8 cellular contexts compared by ENCODE assay signal in the genomic region with DNA sequence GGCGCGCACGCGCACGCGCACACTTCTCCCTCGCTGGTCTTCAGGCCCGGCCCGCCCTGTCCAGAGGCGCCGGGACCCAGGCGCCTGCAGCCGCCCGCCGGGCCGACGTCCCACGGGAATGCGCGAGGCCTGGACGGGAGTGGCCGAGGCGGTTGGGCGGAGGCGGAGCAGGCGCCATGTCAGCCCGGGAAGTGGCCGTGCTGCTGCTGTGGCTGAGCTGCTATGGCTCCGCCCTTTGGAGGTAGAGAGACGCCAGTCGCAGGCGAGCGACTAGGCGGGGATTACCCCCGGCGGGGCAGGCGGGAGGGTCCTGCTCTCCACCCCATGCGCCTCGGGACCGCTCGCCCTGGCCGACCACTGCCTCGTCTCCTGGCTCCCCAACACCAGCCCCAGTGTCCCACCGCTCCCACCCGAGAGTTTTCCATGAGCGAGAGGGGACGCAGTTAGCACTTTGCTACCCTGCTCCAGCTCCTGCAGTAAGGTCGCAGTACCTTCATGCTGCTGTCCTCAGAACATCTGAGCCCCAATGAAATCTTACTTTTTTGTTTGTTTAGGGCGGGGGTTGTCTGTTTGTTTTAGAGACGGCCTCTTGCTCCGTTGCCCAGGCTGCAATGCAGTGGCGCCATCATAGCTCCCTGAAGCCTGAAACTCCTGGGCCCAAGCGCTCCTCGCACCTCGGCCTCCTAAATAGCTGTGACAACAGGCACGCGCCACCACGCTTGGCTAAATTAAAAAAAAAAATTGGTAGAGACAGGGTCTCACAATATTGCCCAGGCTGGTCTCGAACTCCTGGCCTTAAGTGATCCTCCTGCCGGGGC. TPM values are rescaled to one million over a fixed set of nuclear protein-coding genes. Genes with fewer than 3 reads are reported as not detected.
DNase-seq lines count a peak whose midpoint lies in the region; ATAC-seq and TF ChIP-seq lines count a peak whose summit lies in the region.

A gene with protein sequence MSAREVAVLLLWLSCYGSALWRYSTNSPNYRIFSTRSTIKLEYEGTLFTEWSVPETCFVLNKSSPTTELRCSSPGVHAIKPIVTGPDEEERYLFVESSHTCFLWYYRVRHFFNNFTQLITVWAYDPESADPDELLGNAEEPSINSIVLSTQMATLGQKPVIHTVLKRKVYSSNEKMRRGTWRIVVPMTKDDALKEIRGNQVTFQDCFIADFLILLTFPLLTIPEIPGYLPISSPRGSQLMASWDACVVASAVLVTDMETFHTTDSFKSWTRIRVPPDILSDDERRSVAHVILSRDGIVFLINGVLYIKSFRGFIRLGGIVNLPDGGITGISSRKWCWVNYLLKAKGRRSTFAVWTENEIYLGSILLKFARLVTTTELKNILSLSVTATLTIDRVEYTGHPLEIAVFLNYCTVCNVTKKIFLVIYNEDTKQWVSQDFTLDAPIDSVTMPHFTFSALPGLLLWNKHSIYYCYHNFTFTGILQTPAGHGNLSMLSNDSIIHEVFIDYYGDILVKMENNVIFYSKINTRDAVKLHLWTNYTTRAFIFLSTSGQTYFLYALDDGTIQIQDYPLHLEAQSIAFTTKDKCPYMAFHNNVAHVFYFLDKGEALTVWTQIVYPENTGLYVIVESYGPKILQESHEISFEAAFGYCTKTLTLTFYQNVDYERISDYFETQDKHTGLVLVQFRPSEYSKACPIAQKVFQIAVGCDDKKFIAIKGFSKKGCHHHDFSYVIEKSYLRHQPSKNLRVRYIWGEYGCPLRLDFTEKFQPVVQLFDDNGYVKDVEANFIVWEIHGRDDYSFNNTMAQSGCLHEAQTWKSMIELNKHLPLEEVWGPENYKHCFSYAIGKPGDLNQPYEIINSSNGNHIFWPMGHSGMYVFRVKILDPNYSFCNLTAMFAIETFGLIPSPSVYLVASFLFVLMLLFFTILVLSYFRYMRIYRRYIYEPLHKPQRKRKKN (plus strand): TSS at position 20 of the 818 bp plus-strand sequence. CDS start 157 bp downstream, at position 177.

- no peaks in the 10 kb centered on the region for H3K27me3 ChIP-seq in DOHH2 (ENCODE audit: control insufficient read depth, low read length)
- no peaks in the 10 kb centered on the region for H3K27me3 ChIP-seq in SU-DHL-6 (ENCODE audit: low read length)
- no peaks in the 10 kb centered on the region for H3K27me3 ChIP-seq in right atrium auricular region

- peak within 1 kb of the TSS; percentile 77 for H3K27ac Mint-ChIP-seq in type B pancreatic cell

- peak within 1 kb of the TSS; percentile 80 for H3K4me2 ChIP-seq in DOHH2 (ENCODE audit: low read length)
- peak within 1 kb of the TSS; percentile 61 for H3K4me2 ChIP-seq in SU-DHL-6 (ENCODE audit: low read depth, low read length, poor library complexity, severe bottlenecking)

- H3K4me1 ChIP-seq in DOHH2 (ENCODE audit: control insufficient read depth, low read length) = peaks cover 17% of the 10 kb centered on the region
- peaks cover 0 to 6% of the 10 kb centered on the region in 2 donors for H3K4me1 ChIP-seq in right atrium auricular region

- H3K9me2 ChIP-seq in DOHH2 (replicated peaks; ENCODE audit: control insufficient read depth, low read length) (no peaks in the 10 kb centered on the region), SU-DHL-6 (replicated peaks; ENCODE audit: insufficient read depth, low read length) (no peaks in the 10 kb centered on the region)

- peak within 1 kb of the TSS; percentile 65 for H3K9ac ChIP-seq in SU-DHL-6 (ENCODE audit: low read length)

- peak within 1 kb of the TSS; percentile 87 for H3K4me3 Mint-ChIP-seq in type B pancreatic cell

- H3F3A ChIP-seq in DOHH2 (ENCODE audit: control insufficient read depth, insufficient read depth) (peaks cover 12% of the 10 kb centered on the region), SU-DHL-6 (ENCODE audit: insufficient read depth) (peaks cover 12% of the 10 kb centered on the region)

- H3K4me3 ChIP-seq in DOHH2 (ENCODE audit: low read length) (peak within 1 kb of the TSS; percentile 78), SU-DHL-6 (ENCODE audit: insufficient read depth, low read length, poor library complexity, severe bottlenecking) (peak within 1 kb of the TSS; percentile 53), right atrium auricular region (peak within 1 kb of the TSS; percentile 44 to 68)

- TF ChIP-seq CTCF in DOHH2 (IDR thresholded peaks at IDR 0.05; ENCODE audit: low read depth, low read length, poor library complexity, severe bottlenecking) (no peak), SU-DHL-6 (IDR thresholded peaks at IDR 0.05; ENCODE audit: insufficient read depth, low read length, poor library complexity, severe bottlenecking) (no peak), right atrium auricular region (IDR thresholded peaks at IDR 0.05) (no peak), type B pancreatic cell (conservative IDR thresholded peaks at IDR 0.05) (no peak)

- peaks cover 4% of the 10 kb centered on the region for H3K36me3 Mint-ChIP-seq in type B pancreatic cell

- no peaks in the 10 kb centered on the region for H3K27me3 Mint-ChIP-seq in type B pancreatic cell

- DNase-seq in right atrium auricular region (ENCODE audit: low spot score) (peak; percentile 83), posterior vena cava (ENCODE audit: low spot score) (peak; percentile 95), type B pancreatic cell (ENCODE audit: extremely low spot score, unreplicated experiment) (peak; percentile 89)

- peaks cover 4% of the 10 kb centered on the region for H3K4me1 Mint-ChIP-seq in type B pancreatic cell (ENCODE audit: unreplicated experiment)

- H3K36me3 ChIP-seq in DOHH2 (ENCODE audit: control insufficient read depth, low read length) = no peaks in the 10 kb centered on the region
- H3K36me3 ChIP-seq in KOPT-K1 (ENCODE audit: insufficient read depth, low read length) = peaks cover 7% of the 10 kb centered on the region; the same call in 1 of the 2 replicates
- H3K36me3 ChIP-seq in SU-DHL-6 (ENCODE audit: low read length) = no peaks in the 10 kb centered on the region
- H3K36me3 ChIP-seq in right atrium auricular region = no peaks in the 10 kb centered on the region

- H3K9me3 Mint-ChIP-seq in type B pancreatic cell = peaks cover 5% of the 10 kb centered on the region

- peak; percentile 99 for ATAC-seq in GM21576 (IDR thresholded peaks at IDR 0.05; ENCODE audit: unreplicated experiment)

- H3K79me2 ChIP-seq in DOHH2 (ENCODE audit: control insufficient read depth, low read length) (no peaks in the 10 kb centered on the region), SU-DHL-6 (ENCODE audit: insufficient read depth, low read length) (no peaks in the 10 kb centered on the region)

- peak within 1 kb of the TSS; percentile 36 for H3K27ac ChIP-seq in DOHH2 (ENCODE audit: low read depth, low read length)
- peak within 1 kb of the TSS; percentile 80 for H3K27ac ChIP-seq in KOPT-K1 (ENCODE audit: low read depth, low read length, poor library complexity, severe bottlenecking)
- H3K27ac ChIP-seq in SU-DHL-6 (ENCODE audit: low read depth, low read length) = peak within 1 kb of the TSS; percentile 34; the same call in 1 of the 2 replicates
- peak within 1 kb of the TSS; percentile 82 for H3K27ac ChIP-seq in angular gyrus (ENCODE audit: low read depth, low read length)
- peak within 1 kb of the TSS; percentile 86 to 88 for H3K27ac ChIP-seq in right atrium auricular region

- no peaks in the 10 kb centered on the region for H4K20me1 ChIP-seq in DOHH2 (ENCODE audit: control insufficient read depth, insufficient read depth, low read depth, low read length)
- H4K20me1 ChIP-seq in SU-DHL-6 (ENCODE audit: low read depth, low read length) = no peaks in the 10 kb centered on the region

- intact Hi-C loops in posterior vena cava (cut with DNase I) = no loop called here

- H3K9me3 ChIP-seq in DOHH2 (ENCODE audit: control insufficient read depth, insufficient read depth, low read length) (no peaks in the 10 kb centered on the region), KOPT-K1 (ENCODE audit: insufficient read depth, low read length, poor library complexity, severe bottlenecking) (peaks cover 23% of the 10 kb centered on the region), SU-DHL-6 (ENCODE audit: insufficient read depth, low read length) (peaks cover 4% of the 10 kb centered on the region; the same call in 1 of the 2 replicates), right atrium auricular region (no peaks in the 10 kb centered on the region)

- peak within 1 kb of the TSS; percentile 98 for H2AFZ ChIP-seq in SU-DHL-6 (ENCODE audit: low read depth, low read length, severe bottlenecking)

RNA-seq across cellular contexts. Expression of the gene that starts here (rescaled TPM):
- under 1 TPM; 0.20 to 0.63 TPM for total RNA-seq in right atrium auricular region
- total RNA-seq in posterior vena cava = 1 to 10 TPM; 1.5 TPM
- total RNA-seq in type B pancreatic cell (ENCODE audit: low replicate concordance) = 0.50 and 1.1 TPM in 2 replicates

Comparison
In these comparisons a context has a peak if more than half of its experiments do, and no peak if none do; other contexts are left out.
1. Peak in every context shown above with its lines: DNase-seq, ATAC-seq, H3K4me3 ChIP-seq and H3K27ac ChIP-seq.
2. Peak in DNase-seq, H3K4me3 ChIP-seq and H3K27ac ChIP-seq in right atrium auricular region; RNA of the gene not detected or under 1 TPM.
3. H3K27ac ChIP-seq: peak in every context shown above with its lines; median percentile 87 in right atrium auricular region; 82 in angular gyrus; 80 in KOPT-K1; 36 in DOHH2; 34 in SU-DHL-6.